ENCODE assay signal across 27 cellular contexts in the genomic region with DNA sequence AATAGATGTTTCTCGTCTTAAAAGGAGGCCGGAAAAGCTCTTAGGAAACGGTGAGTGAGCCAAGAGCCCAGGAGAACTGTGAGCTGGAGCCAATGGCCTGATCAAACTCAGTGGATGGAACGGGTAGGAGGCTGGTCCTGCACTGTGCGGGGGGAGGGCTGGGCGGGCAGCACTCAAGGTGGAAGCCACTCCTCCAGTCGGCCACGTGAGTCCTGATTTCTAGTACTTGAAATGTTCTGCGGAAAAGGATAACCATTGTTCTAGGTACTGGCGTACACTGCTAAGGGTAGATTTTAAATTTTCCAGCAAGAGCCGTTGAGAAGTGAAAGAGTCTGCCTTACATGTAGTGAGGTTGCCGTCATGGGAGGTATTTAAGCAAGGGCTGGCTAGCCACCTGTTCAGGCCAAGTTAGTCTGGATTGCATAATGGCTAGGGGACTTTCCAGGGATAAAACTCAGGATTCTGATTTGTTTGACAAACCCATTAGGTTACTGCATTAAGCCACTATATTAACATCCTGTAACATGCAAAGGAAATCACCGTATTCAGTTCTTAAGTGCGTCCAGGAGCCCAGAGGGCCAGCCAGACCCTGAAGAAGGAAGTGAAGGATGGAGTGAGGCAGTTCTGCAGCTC. TPM values are rescaled to one million over a fixed set of nuclear protein-coding genes. Genes with fewer than 3 reads are reported as not detected.
DNase-seq lines count a peak whose midpoint lies in the region; ATAC-seq and TF ChIP-seq lines count a peak whose summit lies in the region.
"Had no signal": no experiment of that assay in that cellular context is flagged by ENCODE, and none has a peak within 500 bp of the region (broad histone marks: within the 10 kb centered on the region; RNA-seq: fewer than 3 reads in every experiment).

No MANE protein-coding gene starts in this region.

- H3K27ac ChIP-seq in CD4-positive, CD25-positive, alpha-beta regulatory T cell (ENCODE audit: insufficient read depth, low read length, poor library complexity, severe bottlenecking) = no peak overlapping the region
- H3K27ac ChIP-seq: ascending aorta, PC-9 had no signal

- H3K4me3 Mint-ChIP-seq in CD4-positive, CD25-positive, alpha-beta regulatory T cell = no peak overlapping the region
- H3K4me3 Mint-ChIP-seq in activated naive CD4-positive, alpha-beta T cell treated with anti-CD3 and anti-CD28 coated beads for 36 hours = no peak overlapping the region
- H3K4me3 Mint-ChIP-seq in osteocyte (ENCODE audit: unreplicated experiment) = no peak overlapping the region
- H3K4me3 Mint-ChIP-seq: activated CD4-positive, alpha-beta T cell treated with anti-CD3 and anti-CD28 coated beads, Interleukin-2, amount 10 ng/mL, durations not matched to agents 7 days and 5 days; activated naive CD8-positive, alpha-beta T cell treated with anti-CD3 and anti-CD28 coated beads for 36 hours; CD14-positive monocyte; effector memory CD8-positive, alpha-beta T cell; naive thymus-derived CD4-positive, alpha-beta T cell had no signal

- no peaks in the 10 kb centered on the region for H3K36me3 ChIP-seq in CD4-positive, CD25-positive, alpha-beta regulatory T cell (ENCODE audit: control insufficient read depth, insufficient read depth, low read length)
- H3K36me3 ChIP-seq: ascending aorta had no signal

- H3K36me3 Mint-ChIP-seq in CD4-positive, CD25-positive, alpha-beta regulatory T cell = no peaks in the 10 kb centered on the region
- H3K36me3 Mint-ChIP-seq in activated naive CD4-positive, alpha-beta T cell treated with anti-CD3 and anti-CD28 coated beads for 36 hours (ENCODE audit: low read depth) = no peaks in the 10 kb centered on the region
- no peaks in the 10 kb centered on the region for H3K36me3 Mint-ChIP-seq in osteocyte (ENCODE audit: unreplicated experiment)
- H3K36me3 Mint-ChIP-seq: activated naive CD8-positive, alpha-beta T cell treated with anti-CD3 and anti-CD28 coated beads for 36 hours; CD14-positive monocyte; naive thymus-derived CD4-positive, alpha-beta T cell had no signal

- H3K9me3 Mint-ChIP-seq in CD4-positive, CD25-positive, alpha-beta regulatory T cell = peaks cover 0 to 2% (median 0%) of the 10 kb centered on the region in 7 donors
- no peaks in the 10 kb centered on the region for H3K9me3 Mint-ChIP-seq in activated naive CD4-positive, alpha-beta T cell treated with anti-CD3 and anti-CD28 coated beads for 36 hours
- H3K9me3 Mint-ChIP-seq in osteocyte (ENCODE audit: unreplicated experiment) = no peaks in the 10 kb centered on the region
- H3K9me3 Mint-ChIP-seq: activated CD4-positive, alpha-beta T cell treated with anti-CD3 and anti-CD28 coated beads, Interleukin-2, amount 10 ng/mL, durations not matched to agents 7 days and 5 days; activated naive CD8-positive, alpha-beta T cell treated with anti-CD3 and anti-CD28 coated beads for 36 hours; effector memory CD8-positive, alpha-beta T cell had no signal

- no peak for DNase-seq in CD4-positive, CD25-positive, alpha-beta regulatory T cell
- DNase-seq in M059J (ENCODE audit: low read depth) = peak; percentile 20
- DNase-seq in epithelial cell of esophagus (ENCODE audit: low read depth) = peak; percentile 39
- DNase-seq in renal cortical epithelial cell (ENCODE audit: low read depth) = peak; percentile 42
- no peak for DNase-seq in superior temporal gyrus (ENCODE audit: extremely low spot score)
- no peak for DNase-seq in activated naive CD4-positive, alpha-beta T cell treated with anti-CD3 and anti-CD28 coated beads for 36 hours
- no peak for DNase-seq in osteocyte (ENCODE audit: extremely low spot score, unreplicated experiment)
- DNase-seq: activated CD4-positive, alpha-beta T cell treated with anti-CD3 and anti-CD28 coated beads, Interleukin-2, amount 10 ng/mL, durations not matched to agents 7 days and 5 days; activated naive CD8-positive, alpha-beta T cell treated with anti-CD3 and anti-CD28 coated beads for 36 hours; caudate nucleus; cortex of kidney; effector memory CD8-positive, alpha-beta T cell; EL; foreskin melanocyte; midbrain; NCI-H1092; NCI-H1694 treated with DMSO at 0.1 percent for 48 hours; NCI-H2171 treated with DMSO at 0.1 percent for 48 hours; NCI-H524 treated with DMSO at 0.1 percent for 48 hours; NK-92 treated with Interleukin-12 subunit alpha and Interleukin-12 subunit beta, amount 100 ng/mL, for 24 hours; occipital lobe; PC-9; T1000 had no signal

- H3K9me3 ChIP-seq in CD4-positive, CD25-positive, alpha-beta regulatory T cell (ENCODE audit: control insufficient read depth in 2 of 2, low read length in 2 of 2) = no peaks in the 10 kb centered on the region
- H3K9me3 ChIP-seq: ascending aorta had no signal

- H3K4me1 Mint-ChIP-seq in CD4-positive, CD25-positive, alpha-beta regulatory T cell = peaks cover 0 to 32% (median 15%) of the 10 kb centered on the region in 4 donors
- peaks cover 3% of the 10 kb centered on the region for H3K4me1 Mint-ChIP-seq in activated naive CD4-positive, alpha-beta T cell treated with anti-CD3 and anti-CD28 coated beads for 36 hours (ENCODE audit: low read depth)
- H3K4me1 Mint-ChIP-seq in osteocyte (ENCODE audit: unreplicated experiment) = peaks cover 3% of the 10 kb centered on the region

- intact Hi-C loops in activated naive CD4-positive, alpha-beta T cell treated with anti-CD3 and anti-CD28 coated beads for 36 hours (cut with micrococcal nuclease) = no loop called here

- peak overlapping the region in 2 of 3 donors; percentile 32 to 76 for H3K27ac Mint-ChIP-seq in CD4-positive, CD25-positive, alpha-beta regulatory T cell
- no peak overlapping the region for H3K27ac Mint-ChIP-seq in activated naive CD4-positive, alpha-beta T cell treated with anti-CD3 and anti-CD28 coated beads for 36 hours
- H3K27ac Mint-ChIP-seq in osteocyte (ENCODE audit: unreplicated experiment) = no peak overlapping the region
- H3K27ac Mint-ChIP-seq: activated CD4-positive, alpha-beta T cell treated with anti-CD3 and anti-CD28 coated beads, Interleukin-2, amount 10 ng/mL, durations not matched to agents 7 days and 5 days; activated naive CD8-positive, alpha-beta T cell treated with anti-CD3 and anti-CD28 coated beads for 36 hours; CD14-positive monocyte; naive thymus-derived CD4-positive, alpha-beta T cell had no signal

- peaks cover 20% of the 10 kb centered on the region for H3K4me1 ChIP-seq in CD4-positive, CD25-positive, alpha-beta regulatory T cell (ENCODE audit: control insufficient read depth, insufficient read depth, low read length, poor library complexity, severe bottlenecking)
- H3K4me1 ChIP-seq: ascending aorta had no signal

- H3K27me3 Mint-ChIP-seq in CD4-positive, CD25-positive, alpha-beta regulatory T cell = peaks cover 17% of the 10 kb centered on the region
- H3K27me3 Mint-ChIP-seq in activated naive CD4-positive, alpha-beta T cell treated with anti-CD3 and anti-CD28 coated beads for 36 hours (ENCODE audit: low read depth) = peaks cover 4% of the 10 kb centered on the region
- peaks cover 27% of the 10 kb centered on the region for H3K27me3 Mint-ChIP-seq in osteocyte (ENCODE audit: unreplicated experiment)
- H3K27me3 Mint-ChIP-seq: activated naive CD8-positive, alpha-beta T cell treated with anti-CD3 and anti-CD28 coated beads for 36 hours had no signal

- H3K4me3 ChIP-seq in CD4-positive, CD25-positive, alpha-beta regulatory T cell (ENCODE audit: low read depth, low read length) = no peak overlapping the region
- H3K4me3 ChIP-seq in epithelial cell of esophagus (ENCODE audit: low read length) = no peak overlapping the region
- H3K4me3 ChIP-seq: ascending aorta, PC-9 had no signal

- no peak for ATAC-seq in CD4-positive, CD25-positive, alpha-beta regulatory T cell (ENCODE audit: low read depth in 2 of 2)
- ATAC-seq: effector memory CD8-positive, alpha-beta T cell; esophagus mucosa; naive thymus-derived CD4-positive, alpha-beta T cell had no signal

- no peaks in the 10 kb centered on the region for H3K27me3 ChIP-seq in CD4-positive, CD25-positive, alpha-beta regulatory T cell (ENCODE audit: control insufficient read depth, insufficient read depth, low read length)
- H3K27me3 ChIP-seq: ascending aorta had no signal

- TF ChIP-seq CTCF in epithelial cell of esophagus (IDR thresholded peaks at IDR 0.05; ENCODE audit: insufficient read depth, low read depth, low read length, missing control alignments) (no peak), osteocyte (IDR thresholded peaks at IDR 0.05) (no peak)

- CTCF ChIA-PET in activated naive CD4-positive, alpha-beta T cell treated with anti-CD3 and anti-CD28 coated beads for 36 hours (lab: Charles Lee) = no interaction called here

RNA-seq across cellular contexts. Expression of gene ODC1, which starts 51.3 kb away (rescaled TPM):
- total RNA-seq in CD4-positive, CD25-positive, alpha-beta regulatory T cell = 105 TPM
- 100 to 1,000 TPM in 2 of 4 donors, 10 to 100 TPM in 2; 74.1 to 113 (median 92.6) TPM for polyA plus RNA-seq in CD4-positive, CD25-positive, alpha-beta regulatory T cell
- 49.9 and 69.0 TPM in 2 replicates for total RNA-seq in M059J (2014; rRNA removed; shearing (Covaris generic))
- total RNA-seq in renal cortical epithelial cell = 79.7 and 133 TPM in 2 replicates
- 100 to 1,000 TPM; 174 to 177 TPM for total RNA-seq in activated naive CD4-positive, alpha-beta T cell treated with anti-CD3 and anti-CD28 coated beads for 36 hours
- 41.7 and 44.8 TPM in 2 replicates for total RNA-seq in osteocyte

Comparison
In these comparisons a context has a peak if more than half of its experiments do, and no peak if none do; other contexts are left out.
1. DNase-seq: peak in M059J (single experiment), epithelial cell of esophagus (single experiment) and renal cortical epithelial cell (single experiment); none in CD4-positive, CD25-positive, alpha-beta regulatory T cell (0 of 3), superior temporal gyrus (single experiment), activated naive CD4-positive, alpha-beta T cell treated with anti-CD3 and anti-CD28 coated beads for 36 hours (single experiment) and osteocyte (single experiment).
2. H3K27ac Mint-ChIP-seq: peak in CD4-positive, CD25-positive, alpha-beta regulatory T cell (2 of 3); none in activated naive CD4-positive, alpha-beta T cell treated with anti-CD3 and anti-CD28 coated beads for 36 hours (single experiment) and osteocyte (single experiment).